Comparison of ENCODE assay signal across 10 cellular contexts in the genomic region with DNA sequence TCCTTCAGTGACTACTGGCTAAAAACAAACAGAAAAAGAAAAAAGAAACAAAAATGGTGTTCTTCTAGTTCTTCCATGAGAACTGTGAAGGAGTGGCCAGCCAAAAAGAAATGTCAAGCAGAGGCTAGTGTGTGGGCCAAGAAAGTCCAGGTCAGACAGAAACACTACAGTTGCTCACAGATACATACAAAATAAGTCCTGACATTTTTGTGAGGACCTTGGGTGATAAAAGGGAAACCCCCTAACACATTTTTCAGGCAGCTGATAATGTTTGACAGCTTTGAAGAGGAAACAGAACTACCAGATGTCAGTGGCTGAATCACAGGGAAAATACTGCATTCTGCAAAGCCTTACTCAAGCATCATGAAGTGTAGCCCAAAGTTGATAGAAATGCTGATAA. TPM values are rescaled to one million over a fixed set of nuclear protein-coding genes. Genes with fewer than 3 reads are reported as not detected.
DNase-seq lines count a peak whose midpoint lies in the region; ATAC-seq and TF ChIP-seq lines count a peak whose summit lies in the region.
"Had no signal": no experiment of that assay in that cellular context is flagged by ENCODE, and none has a peak within 500 bp of the region (broad histone marks: within the 10 kb centered on the region; RNA-seq: fewer than 3 reads in every experiment).

No MANE protein-coding gene starts in this region.

- peak overlapping the region; percentile 38 for H3K9ac ChIP-seq in DND-41 (ENCODE audit: low read depth, low read length)

- H3K4me2 ChIP-seq in DND-41 (ENCODE audit: insufficient read depth, low read length), result peak overlapping the region; percentile 34; the same call in 1 of the 2 replicates
- H3K4me2 ChIP-seq: PC-9 had no signal

- ATAC-seq in DND-41 (ENCODE audit: insufficient read depth, low read depth), result peak; percentile 18; the same call in 1 of the 3 replicates
- peak; percentile 36 for ATAC-seq in GM21390 (IDR thresholded peaks at IDR 0.05; ENCODE audit: unreplicated experiment)
- ATAC-seq: psoas muscle had no signal

- no peak for DNase-seq in DND-41
- DNase-seq in OCI-M1 (lab: John Stamatoyannopoulos, UW), result peak; percentile 29
- peak; percentile 41 for DNase-seq in kidney tubule cell (ENCODE audit: low spot score)
- no peak for DNase-seq in NCI-H748 treated with DMSO at 0.1 percent for 48 hours (lab: John Stamatoyannopoulos, UW)
- DNase-seq in MG63, result no peak
- DNase-seq in NCI-H1105 (lab: John Stamatoyannopoulos, UW), result no peak
- DNase-seq in testis, result no peak
- DNase-seq: PC-9, psoas muscle had no signal

- H2AFZ ChIP-seq in DND-41 (ENCODE audit: low read depth, low read length), result peak overlapping the region; percentile 38; the same call in 1 of the 2 replicates
- H2AFZ ChIP-seq: PC-9 had no signal

- no peak for TF ChIP-seq POLR2A in testis (IDR thresholded peaks at IDR 0.05)

- H3K79me2 ChIP-seq in DND-41 (ENCODE audit: insufficient read depth, low read length), result peaks cover 43% of the 10 kb centered on the region

- H3K36me3 ChIP-seq in DND-41 (ENCODE audit: insufficient read depth, low read length), result no peaks in the 10 kb centered on the region
- no peaks in the 10 kb centered on the region for H3K36me3 ChIP-seq in MG63
- no peaks in the 10 kb centered on the region for H3K36me3 ChIP-seq in testis (ENCODE audit: low read depth, missing control alignments)

- no peaks in the 10 kb centered on the region for H4K20me1 ChIP-seq in DND-41 (ENCODE audit: insufficient read depth, low read length)

- H3K4me3 ChIP-seq in DND-41 (ENCODE audit: low read depth in 1 of 2, low read length in 2 of 2) (0 out of 4 replicates have a peak overlapping the region, but pooled peaks of 1 of the 2 experiments have one; percentile 7), MG63 (no peak overlapping the region), testis (no peak overlapping the region)
- H3K4me3 ChIP-seq: PC-9, psoas muscle had no signal

- H3K9me3 ChIP-seq in DND-41 (ENCODE audit: insufficient read depth, low read length, severe bottlenecking) (no peaks in the 10 kb centered on the region), MG63 (peaks cover 5% of the 10 kb centered on the region; the same call in 1 of the 2 replicates), testis (no peaks in the 10 kb centered on the region)
- H3K9me3 ChIP-seq: psoas muscle had no signal

- TF ChIP-seq CTCF in DND-41 (IDR thresholded peaks at IDR 0.05; ENCODE audit: borderline replicate concordance, extremely low read depth, low read length, poor library complexity, severe bottlenecking) (no peak), testis (IDR thresholded peaks at IDR 0.05) (no peak)

- H3K4me1 ChIP-seq in DND-41 (ENCODE audit: insufficient read depth, low read length) (peaks cover 77% of the 10 kb centered on the region), testis (peaks cover 28% of the 10 kb centered on the region)
- H3K4me1 ChIP-seq: psoas muscle had no signal

- peak overlapping the region; percentile 80 for H3K27ac ChIP-seq in DND-41 (ENCODE audit: low read length)
- H3K27ac ChIP-seq in testis, result peak overlapping the region in 1 of 2 donors; percentile 64
- H3K27ac ChIP-seq: PC-9, psoas muscle had no signal

- H3K27me3 ChIP-seq in DND-41 (ENCODE audit: insufficient read depth, low read length, poor library complexity), result no peaks in the 10 kb centered on the region
- no peaks in the 10 kb centered on the region for H3K27me3 ChIP-seq in MG63
- no peaks in the 10 kb centered on the region for H3K27me3 ChIP-seq in testis

- intact Hi-C loops in testis (cut with DNase I; ENCODE audit: low total_unique reads), result no loop called here

RNA-seq across cellular contexts. Expression of gene ARHGAP25, which starts 28.1 kb away (rescaled TPM):
- total RNA-seq in MG63 (2014; rRNA removed; shearing (Covaris generic); ENCODE audit: low replicate concordance), result not detected in 2 replicates
- 1 to 10 TPM; 6.2 to 6.7 TPM for total RNA-seq in testis
- polyA plus RNA-seq in testis (ENCODE audit: insufficient read depth, low read depth, low replicate concordance), result 8.2 TPM
- total RNA-seq: PC-9 had no signal

Comparison
In these comparisons a context has a peak if more than half of its experiments do, and no peak if none do; other contexts are left out.
1. DNase-seq: peak in OCI-M1 (single experiment) and kidney tubule cell (single experiment); none in DND-41 (single experiment), NCI-H748 treated with DMSO at 0.1 percent for 48 hours (single experiment), MG63 (single experiment), NCI-H1105 (single experiment) and testis (single experiment).